Comparison of ENCODE assay signal across 2 cellular contexts in the genomic region with DNA sequence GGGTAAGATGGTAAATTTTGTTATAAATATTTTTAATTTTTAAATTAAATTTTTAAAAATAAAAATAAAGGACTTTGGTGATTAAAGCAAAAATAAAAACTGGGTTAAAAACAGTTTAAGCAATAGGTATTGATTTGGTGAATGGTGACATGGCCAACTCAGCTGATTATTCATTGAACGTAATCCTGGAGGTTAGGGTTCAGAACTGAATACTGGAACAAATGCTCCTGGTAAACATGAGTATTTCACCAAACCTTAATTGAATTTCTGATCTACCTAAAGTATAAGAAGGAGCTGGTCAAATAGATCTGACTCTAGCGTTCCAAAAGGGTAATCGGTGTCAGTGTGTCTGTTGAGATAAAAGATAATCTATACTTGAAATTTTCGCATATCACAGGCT.
TF ChIP-seq lines count a peak whose summit lies in the region.

No MANE protein-coding gene starts in this region.

TF ChIP-seq in liver, 16 proteins besides CTCF, POLR2A, EP300 and RAD21:
- TF ChIP-seq, protein P1, sequence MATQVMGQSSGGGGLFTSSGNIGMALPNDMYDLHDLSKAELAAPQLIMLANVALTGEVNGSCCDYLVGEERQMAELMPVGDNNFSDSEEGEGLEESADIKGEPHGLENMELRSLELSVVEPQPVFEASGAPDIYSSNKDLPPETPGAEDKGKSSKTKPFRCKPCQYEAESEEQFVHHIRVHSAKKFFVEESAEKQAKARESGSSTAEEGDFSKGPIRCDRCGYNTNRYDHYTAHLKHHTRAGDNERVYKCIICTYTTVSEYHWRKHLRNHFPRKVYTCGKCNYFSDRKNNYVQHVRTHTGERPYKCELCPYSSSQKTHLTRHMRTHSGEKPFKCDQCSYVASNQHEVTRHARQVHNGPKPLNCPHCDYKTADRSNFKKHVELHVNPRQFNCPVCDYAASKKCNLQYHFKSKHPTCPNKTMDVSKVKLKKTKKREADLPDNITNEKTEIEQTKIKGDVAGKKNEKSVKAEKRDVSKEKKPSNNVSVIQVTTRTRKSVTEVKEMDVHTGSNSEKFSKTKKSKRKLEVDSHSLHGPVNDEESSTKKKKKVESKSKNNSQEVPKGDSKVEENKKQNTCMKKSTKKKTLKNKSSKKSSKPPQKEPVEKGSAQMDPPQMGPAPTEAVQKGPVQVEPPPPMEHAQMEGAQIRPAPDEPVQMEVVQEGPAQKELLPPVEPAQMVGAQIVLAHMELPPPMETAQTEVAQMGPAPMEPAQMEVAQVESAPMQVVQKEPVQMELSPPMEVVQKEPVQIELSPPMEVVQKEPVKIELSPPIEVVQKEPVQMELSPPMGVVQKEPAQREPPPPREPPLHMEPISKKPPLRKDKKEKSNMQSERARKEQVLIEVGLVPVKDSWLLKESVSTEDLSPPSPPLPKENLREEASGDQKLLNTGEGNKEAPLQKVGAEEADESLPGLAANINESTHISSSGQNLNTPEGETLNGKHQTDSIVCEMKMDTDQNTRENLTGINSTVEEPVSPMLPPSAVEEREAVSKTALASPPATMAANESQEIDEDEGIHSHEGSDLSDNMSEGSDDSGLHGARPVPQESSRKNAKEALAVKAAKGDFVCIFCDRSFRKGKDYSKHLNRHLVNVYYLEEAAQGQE (IDR thresholded peaks at IDR 0.05): peak; percentile 33
- TF ChIP-seq FOXA1 (IDR thresholded peaks at IDR 0.05): peak; percentile 39
- TF ChIP-seq YY1 (IDR thresholded peaks at IDR 0.05): peak; percentile 54
- peak; percentile 62 for TF ChIP-seq FOXA2 (IDR thresholded peaks at IDR 0.05)
- TF ChIP-seq, protein P2, sequence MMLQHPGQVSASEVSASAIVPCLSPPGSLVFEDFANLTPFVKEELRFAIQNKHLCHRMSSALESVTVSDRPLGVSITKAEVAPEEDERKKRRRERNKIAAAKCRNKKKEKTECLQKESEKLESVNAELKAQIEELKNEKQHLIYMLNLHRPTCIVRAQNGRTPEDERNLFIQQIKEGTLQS (IDR thresholded peaks at IDR 0.05): no peak
- TF ChIP-seq, protein P3, sequence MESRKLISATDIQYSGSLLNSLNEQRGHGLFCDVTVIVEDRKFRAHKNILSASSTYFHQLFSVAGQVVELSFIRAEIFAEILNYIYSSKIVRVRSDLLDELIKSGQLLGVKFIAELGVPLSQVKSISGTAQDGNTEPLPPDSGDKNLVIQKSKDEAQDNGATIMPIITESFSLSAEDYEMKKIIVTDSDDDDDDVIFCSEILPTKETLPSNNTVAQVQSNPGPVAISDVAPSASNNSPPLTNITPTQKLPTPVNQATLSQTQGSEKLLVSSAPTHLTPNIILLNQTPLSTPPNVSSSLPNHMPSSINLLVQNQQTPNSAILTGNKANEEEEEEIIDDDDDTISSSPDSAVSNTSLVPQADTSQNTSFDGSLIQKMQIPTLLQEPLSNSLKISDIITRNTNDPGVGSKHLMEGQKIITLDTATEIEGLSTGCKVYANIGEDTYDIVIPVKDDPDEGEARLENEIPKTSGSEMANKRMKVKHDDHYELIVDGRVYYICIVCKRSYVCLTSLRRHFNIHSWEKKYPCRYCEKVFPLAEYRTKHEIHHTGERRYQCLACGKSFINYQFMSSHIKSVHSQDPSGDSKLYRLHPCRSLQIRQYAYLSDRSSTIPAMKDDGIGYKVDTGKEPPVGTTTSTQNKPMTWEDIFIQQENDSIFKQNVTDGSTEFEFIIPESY (IDR thresholded peaks at IDR 0.05): no peak
- peak; percentile 67 to 81 for TF ChIP-seq HNF4A (conservative IDR thresholded peaks at IDR 0.05)
- TF ChIP-seq, protein P4, sequence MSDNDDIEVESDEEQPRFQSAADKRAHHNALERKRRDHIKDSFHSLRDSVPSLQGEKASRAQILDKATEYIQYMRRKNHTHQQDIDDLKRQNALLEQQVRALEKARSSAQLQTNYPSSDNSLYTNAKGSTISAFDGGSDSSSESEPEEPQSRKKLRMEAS (IDR thresholded peaks at IDR 0.05): peak; percentile 14
- TF ChIP-seq JUND (IDR thresholded peaks at IDR 0.05): peak; percentile 20 to 57
- TF ChIP-seq TAF1 (conservative IDR thresholded peaks at IDR 0.05): no peak
- TF ChIP-seq SP1 (IDR thresholded peaks at IDR 0.05): peak; percentile 62
- TF ChIP-seq RXRA (IDR thresholded peaks at IDR 0.05): peak; percentile 52 to 72
- TF ChIP-seq NR2F2 (IDR thresholded peaks at IDR 0.05): no peak

TF ChIP-seq in HepG2, 621 proteins besides CTCF, POLR2A, EP300 and RAD21 (continued from another document):
- TF ChIP-seq, protein P5, sequence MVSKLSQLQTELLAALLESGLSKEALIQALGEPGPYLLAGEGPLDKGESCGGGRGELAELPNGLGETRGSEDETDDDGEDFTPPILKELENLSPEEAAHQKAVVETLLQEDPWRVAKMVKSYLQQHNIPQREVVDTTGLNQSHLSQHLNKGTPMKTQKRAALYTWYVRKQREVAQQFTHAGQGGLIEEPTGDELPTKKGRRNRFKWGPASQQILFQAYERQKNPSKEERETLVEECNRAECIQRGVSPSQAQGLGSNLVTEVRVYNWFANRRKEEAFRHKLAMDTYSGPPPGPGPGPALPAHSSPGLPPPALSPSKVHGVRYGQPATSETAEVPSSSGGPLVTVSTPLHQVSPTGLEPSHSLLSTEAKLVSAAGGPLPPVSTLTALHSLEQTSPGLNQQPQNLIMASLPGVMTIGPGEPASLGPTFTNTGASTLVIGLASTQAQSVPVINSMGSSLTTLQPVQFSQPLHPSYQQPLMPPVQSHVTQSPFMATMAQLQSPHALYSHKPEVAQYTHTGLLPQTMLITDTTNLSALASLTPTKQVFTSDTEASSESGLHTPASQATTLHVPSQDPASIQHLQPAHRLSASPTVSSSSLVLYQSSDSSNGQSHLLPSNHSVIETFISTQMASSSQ (IDR thresholded peaks at IDR 0.05; ENCODE audit: low read depth): no peak
- TF ChIP-seq, protein P5 (CRISPR knock-in tag; IDR thresholded peaks at IDR 0.05; ENCODE audit: borderline replicate concordance): no peak
- TF ChIP-seq KDM4B (CRISPR knock-in tag; IDR thresholded peaks at IDR 0.05) (no peak), ZNF749 (CRISPR knock-in tag; IDR thresholded peaks at IDR 0.05; ENCODE audit: borderline replicate concordance) (no peak), ONECUT2 (CRISPR knock-in tag; IDR thresholded peaks at IDR 0.05) (no peak), SP140L (CRISPR knock-in tag; IDR thresholded peaks at IDR 0.05; ENCODE audit: borderline replicate concordance) (no peak), ZNF841 (CRISPR knock-in tag; IDR thresholded peaks at IDR 0.05; ENCODE audit: borderline replicate concordance) (no peak), ZNF552 (CRISPR knock-in tag; IDR thresholded peaks at IDR 0.05; ENCODE audit: borderline replicate concordance) (no peak), ZNF296 (CRISPR knock-in tag; conservative IDR thresholded peaks at IDR 0.05) (no peak), SIN3B (IDR thresholded peaks at IDR 0.05; ENCODE audit: low read length) (no peak)
- TF ChIP-seq, protein P6, sequence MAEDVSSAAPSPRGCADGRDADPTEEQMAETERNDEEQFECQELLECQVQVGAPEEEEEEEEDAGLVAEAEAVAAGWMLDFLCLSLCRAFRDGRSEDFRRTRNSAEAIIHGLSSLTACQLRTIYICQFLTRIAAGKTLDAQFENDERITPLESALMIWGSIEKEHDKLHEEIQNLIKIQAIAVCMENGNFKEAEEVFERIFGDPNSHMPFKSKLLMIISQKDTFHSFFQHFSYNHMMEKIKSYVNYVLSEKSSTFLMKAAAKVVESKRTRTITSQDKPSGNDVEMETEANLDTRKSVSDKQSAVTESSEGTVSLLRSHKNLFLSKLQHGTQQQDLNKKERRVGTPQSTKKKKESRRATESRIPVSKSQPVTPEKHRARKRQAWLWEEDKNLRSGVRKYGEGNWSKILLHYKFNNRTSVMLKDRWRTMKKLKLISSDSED (CRISPR knock-in tag; IDR thresholded peaks at IDR 0.05): no peak
- TF ChIP-seq, protein P7, sequence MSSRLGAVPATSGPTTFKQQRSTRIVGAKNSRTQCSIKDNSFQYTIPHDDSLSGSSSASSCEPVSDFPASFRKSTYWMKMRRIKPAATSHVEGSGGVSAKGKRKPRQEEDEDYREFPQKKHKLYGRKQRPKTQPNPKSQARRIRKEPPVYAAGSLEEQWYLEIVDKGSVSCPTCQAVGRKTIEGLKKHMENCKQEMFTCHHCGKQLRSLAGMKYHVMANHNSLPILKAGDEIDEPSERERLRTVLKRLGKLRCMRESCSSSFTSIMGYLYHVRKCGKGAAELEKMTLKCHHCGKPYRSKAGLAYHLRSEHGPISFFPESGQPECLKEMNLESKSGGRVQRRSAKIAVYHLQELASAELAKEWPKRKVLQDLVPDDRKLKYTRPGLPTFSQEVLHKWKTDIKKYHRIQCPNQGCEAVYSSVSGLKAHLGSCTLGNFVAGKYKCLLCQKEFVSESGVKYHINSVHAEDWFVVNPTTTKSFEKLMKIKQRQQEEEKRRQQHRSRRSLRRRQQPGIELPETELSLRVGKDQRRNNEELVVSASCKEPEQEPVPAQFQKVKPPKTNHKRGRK (CRISPR knock-in tag; IDR thresholded peaks at IDR 0.05): no peak
TF ChIP-seq in HepG2: peak in this region for 0.
